Comparison of ENCODE assay signal across 25 cellular contexts in the genomic region with DNA sequence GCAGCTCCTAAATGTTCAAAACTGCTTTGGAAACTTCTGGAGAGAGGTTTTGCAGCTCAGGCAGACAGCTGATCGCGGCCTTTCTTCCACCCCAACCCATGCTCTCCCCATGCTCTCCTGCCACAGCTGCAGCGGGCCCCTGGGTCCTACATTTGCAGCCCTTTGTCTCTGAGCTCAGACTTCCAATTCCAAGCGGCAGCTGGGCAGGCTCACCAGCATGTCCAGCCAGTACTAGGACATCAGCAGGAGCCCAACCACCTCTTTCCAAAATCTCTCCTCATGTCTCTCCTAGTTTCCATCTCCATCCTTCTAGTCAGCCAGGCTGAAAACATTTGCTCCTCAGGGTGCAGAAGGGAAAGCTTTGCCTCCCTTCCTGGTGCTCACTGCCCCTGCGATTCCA. TPM values are rescaled to one million over a fixed set of nuclear protein-coding genes. Genes with fewer than 3 reads are reported as not detected.
"Had no signal": no experiment of that assay in that cellular context is flagged by ENCODE, and none has a peak within 500 bp of the region (broad histone marks: within the 10 kb centered on the region; RNA-seq: fewer than 3 reads in every experiment).

No MANE protein-coding gene starts in this region.

- H3K27ac ChIP-seq: ascending aorta, brain microvascular endothelial cell, coronary artery, esophagus squamous epithelium, gastrocnemius medialis, prostate gland, right atrium auricular region, stomach, vagina had no signal

- H3K4me3 Mint-ChIP-seq: activated CD8-positive, alpha-beta T cell treated with anti-CD3 and anti-CD28 coated beads, Interleukin-2, amount 10 ng/mL, durations not matched to agents 7 days and 5 days; activated naive CD4-positive, alpha-beta T cell treated with anti-CD3 and anti-CD28 coated beads, Interleukin-2, amount 50 U/mL, for 24 hours; activated T-helper 1 cell treated with anti-CD3 and anti-CD28 coated beads, Interleukin-12 subunit alpha, Interleukin-12 subunit beta, Interleukin-2, Interleukin-4 antibody, amounts not matched to agents 30 ng/mL and 10 ng/mL and 1 ng/mL, durations not matched to agents 14 hours and 24 hours and 36 hours; endodermal cell; nephron progenitor cell; stimulated activated memory B cell treated with anti-CD40 and anti-IgM and Interleukin-4, amounts not matched to agents 10 μg/mL and 1 μg/mL and 100 μg/mL, for 72 hours had no signal

- H3K4me1 Mint-ChIP-seq: activated naive CD4-positive, alpha-beta T cell treated with anti-CD3 and anti-CD28 coated beads, Interleukin-2, amount 50 U/mL, for 24 hours; endodermal cell; nephron progenitor cell; stimulated activated memory B cell treated with anti-CD40 and anti-IgM and Interleukin-4, amounts not matched to agents 10 μg/mL and 1 μg/mL and 100 μg/mL, for 72 hours had no signal

- ATAC-seq: activated CD8-positive, alpha-beta T cell treated with anti-CD3 and anti-CD28 coated beads, Interleukin-2, amount 10 ng/mL, durations not matched to agents 7 days and 5 days; gastrocnemius medialis; left ventricle myocardium superior; stimulated activated memory B cell treated with anti-CD40 and anti-IgM and Interleukin-4, amounts not matched to agents 10 μg/mL and 1 μg/mL and 100 μg/mL, for 72 hours had no signal

- H3K4me3 ChIP-seq: ascending aorta, coronary artery, esophagus squamous epithelium, gastrocnemius medialis, prostate gland, right atrium auricular region, stomach, vagina had no signal

- H3K4me1 ChIP-seq: ascending aorta, esophagus squamous epithelium, gastrocnemius medialis, prostate gland, right atrium auricular region, stomach, vagina had no signal

- H3K9me3 ChIP-seq: ascending aorta, esophagus squamous epithelium, gastrocnemius medialis, prostate gland, right atrium auricular region, stomach, vagina had no signal

- H3K36me3 ChIP-seq: ascending aorta, brain microvascular endothelial cell, esophagus squamous epithelium, gastrocnemius medialis, prostate gland, right atrium auricular region, stomach, vagina had no signal

- DNase-seq: activated CD4-positive, alpha-beta T cell treated with anti-CD3 and anti-CD28 coated beads for 1 hour; activated CD4-positive, alpha-beta T cell treated with anti-CD3 and anti-CD28 coated beads, Interleukin-2, amount 50 U/mL, for 1 hour; activated CD8-positive, alpha-beta T cell treated with anti-CD3 and anti-CD28 coated beads, Interleukin-2, amount 10 ng/mL, durations not matched to agents 7 days and 5 days; activated gamma-delta T cell; caudate nucleus; endodermal cell; esophagus squamous epithelium; gastrocnemius medialis; hypothalamus; left ventricle myocardium superior; nephron progenitor cell; stimulated activated CD4-positive, alpha-beta T cell treated with anti-CD3 and anti-CD28 coated beads, Interleukin-1b, Interleukin-23, amount 100 ng/mL, for 48 hours; stomach; T-helper 9 cell had no signal

- H3K27me3 ChIP-seq: ascending aorta, right atrium auricular region, vagina had no signal

- H3K27ac Mint-ChIP-seq: activated CD8-positive, alpha-beta T cell treated with anti-CD3 and anti-CD28 coated beads, Interleukin-2, amount 10 ng/mL, durations not matched to agents 7 days and 5 days; activated naive CD4-positive, alpha-beta T cell treated with anti-CD3 and anti-CD28 coated beads, Interleukin-2, amount 50 U/mL, for 24 hours; activated T-helper 1 cell treated with anti-CD3 and anti-CD28 coated beads, Interleukin-12 subunit alpha, Interleukin-12 subunit beta, Interleukin-2, Interleukin-4 antibody, amounts not matched to agents 30 ng/mL and 10 ng/mL and 1 ng/mL, durations not matched to agents 14 hours and 24 hours and 36 hours; endodermal cell; nephron progenitor cell; stimulated activated memory B cell treated with anti-CD40 and anti-IgM and Interleukin-4, amounts not matched to agents 10 μg/mL and 1 μg/mL and 100 μg/mL, for 72 hours had no signal

- H3K9me3 Mint-ChIP-seq: activated naive CD4-positive, alpha-beta T cell treated with anti-CD3 and anti-CD28 coated beads, Interleukin-2, amount 50 U/mL, for 24 hours; activated T-helper 1 cell treated with anti-CD3 and anti-CD28 coated beads, Interleukin-12 subunit alpha, Interleukin-12 subunit beta, Interleukin-2, Interleukin-4 antibody, amounts not matched to agents 30 ng/mL and 10 ng/mL and 1 ng/mL, durations not matched to agents 14 hours and 24 hours and 36 hours; endodermal cell; nephron progenitor cell; stimulated activated memory B cell treated with anti-CD40 and anti-IgM and Interleukin-4, amounts not matched to agents 10 μg/mL and 1 μg/mL and 100 μg/mL, for 72 hours had no signal

- H3K36me3 Mint-ChIP-seq: activated naive CD4-positive, alpha-beta T cell treated with anti-CD3 and anti-CD28 coated beads, Interleukin-2, amount 50 U/mL, for 24 hours; stimulated activated memory B cell treated with anti-CD40 and anti-IgM and Interleukin-4, amounts not matched to agents 10 μg/mL and 1 μg/mL and 100 μg/mL, for 72 hours had no signal

RNA-seq across cellular contexts. Expression of a gene that starts 6.0 kb away (rescaled TPM):
- total RNA-seq: activated CD8-positive, alpha-beta T cell treated with anti-CD3 and anti-CD28 coated beads, Interleukin-2, amount 10 ng/mL, durations not matched to agents 7 days and 5 days; activated T-helper 1 cell treated with anti-CD3 and anti-CD28 coated beads, Interleukin-12 subunit alpha, Interleukin-12 subunit beta, Interleukin-2, Interleukin-4 antibody, amounts not matched to agents 30 ng/mL and 10 ng/mL and 1 ng/mL, durations not matched to agents 14 hours and 24 hours and 36 hours; ascending aorta; endodermal cell; esophagus squamous epithelium; prostate gland; stomach; T-helper 1 cell treated with Interleukin-12 subunit alpha and Interleukin-12 subunit beta and Interleukin-4 antibody, amounts not matched to agents 30 ng/mL and 1 ng/mL, for 36 hours; temporal lobe had no signal
